10 cellular contexts compared by ENCODE assay signal in genomic region chr3:186099178-186099577, GRCh38. TPM values are rescaled to one million over a fixed set of nuclear protein-coding genes. Genes with fewer than 3 reads are reported as not detected.
DNase-seq lines count a peak whose midpoint lies in the region; ATAC-seq, FAIRE-seq and TF ChIP-seq lines count a peak whose summit lies in the region.
"Had no signal": no experiment of that assay in that cellular context is flagged by ENCODE, and none has a peak within 500 bp of the region (broad histone marks: within the 10 kb centered on the region; RNA-seq: fewer than 3 reads in every experiment).

No MANE protein-coding gene starts in this region.

- peak; percentile 55 for DNase-seq in GM03348 (ENCODE audit: low spot score)
- DNase-seq in OCI-M1 (lab: John Stamatoyannopoulos, UW) = peak; percentile 3
- DNase-seq in fibroblast of pulmonary artery (ENCODE audit: low read depth) = peak; percentile 77
- peak; percentile 41 for DNase-seq in retina
- no peak for DNase-seq in D721Med (ENCODE audit: insufficient read length, low spot score)
- DNase-seq in spleen = no peak
- no peak for DNase-seq in activated CD4-positive, CD25-positive, alpha-beta regulatory T cell treated with anti-CD3 and anti-CD28 coated beads, Interleukin-2, amount 50 U/mL, for 72 hours

- H3K4me3 ChIP-seq in fibroblast of pulmonary artery (replicated peaks; ENCODE audit: low read depth, low read length) (no peak overlapping the region), spleen (no peak overlapping the region)
- H3K4me3 ChIP-seq: skin epidermis had no signal

- TF ChIP-seq CTCF in fibroblast of pulmonary artery (IDR thresholded peaks at IDR 0.05; ENCODE audit: low read length, missing control alignments) (no peak), D721Med (IDR thresholded peaks at IDR 0.05; ENCODE audit: insufficient read depth, missing control alignments) (no peak), spleen (IDR thresholded peaks at IDR 0.05 in 8 of 11, conservative IDR thresholded peaks at IDR 0.05 in 3 of 11) (no peak)

- no peaks in the 10 kb centered on the region for H3K36me3 ChIP-seq in spleen

- H3K4me1 ChIP-seq in spleen = peaks cover 6 to 35% (median 17%) of the 10 kb centered on the region in 6 donors

- H3K9me3 ChIP-seq in spleen = no peaks in the 10 kb centered on the region

- intact Hi-C loops in spleen (cut with DNase I; ENCODE audit: low total_unique reads) = no loop called here

- 77 to 85% (median 78%) methylated on average over 5 of the region's 5 CpGs for WGBS in spleen, 5 donors

- TF ChIP-seq POLR2A in spleen (IDR thresholded peaks at IDR 0.05) = no peak

- peaks cover 0 to 43% (median 6%) of the 10 kb centered on the region in 7 donors for H3K27me3 ChIP-seq in spleen (replicated peaks in 1 of 7)

- H3K27ac ChIP-seq in spleen = no peak overlapping the region

- no peak for ATAC-seq in HG03571 (IDR thresholded peaks at IDR 0.05; ENCODE audit: unreplicated experiment)
- ATAC-seq: activated CD4-positive, CD25-positive, alpha-beta regulatory T cell treated with anti-CD3 and anti-CD28 coated beads, Interleukin-2, amount 50 U/mL, for 24 hours had no signal

- FAIRE-seq in D721Med (lab: Jason Lieb, UNC) = no peak

RNA-seq across cellular contexts. Expression of gene ETV5, which starts 9.7 kb away (rescaled TPM):
- total RNA-seq in spleen = 10 to 100 TPM; 19.3 to 65.5 (median 34.6) TPM
- 1 to 10 TPM; 5.2 to 8.9 (median 6.3) TPM for polyA plus RNA-seq in spleen

Comparison
In these comparisons a context has a peak if more than half of its experiments do, and no peak if none do; other contexts are left out.
1. DNase-seq: peak in GM03348 (single experiment), OCI-M1 (single experiment), fibroblast of pulmonary artery (single experiment) and retina (single experiment); none in D721Med (single experiment), spleen (single experiment) and activated CD4-positive, CD25-positive, alpha-beta regulatory T cell treated with anti-CD3 and anti-CD28 coated beads, Interleukin-2, amount 50 U/mL, for 72 hours (single experiment).